Comparison of ENCODE assay signal across 12 cellular contexts in the genomic region with DNA sequence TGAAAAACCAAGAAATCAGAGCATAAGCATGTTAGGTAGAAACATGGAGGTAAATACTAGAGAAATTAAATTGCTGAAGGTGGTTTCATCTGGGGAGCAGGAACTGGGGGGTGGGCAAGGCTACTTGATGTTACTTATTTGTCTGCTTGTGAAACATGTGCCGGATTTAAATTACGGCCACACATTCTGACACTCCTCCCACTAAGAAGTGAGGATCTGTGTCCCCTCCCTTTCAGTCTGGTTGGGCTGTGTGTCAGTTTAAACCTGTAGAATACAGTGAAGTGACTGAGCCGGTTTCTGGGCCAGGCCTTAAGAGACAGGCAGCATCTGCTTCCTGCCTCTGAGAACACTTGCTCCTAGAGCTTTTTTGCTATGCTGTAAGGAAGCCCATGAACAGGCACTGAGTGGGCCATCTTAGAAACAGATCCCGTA. TPM values are rescaled to one million over a fixed set of nuclear protein-coding genes. Genes with fewer than 3 reads are reported as not detected.
DNase-seq lines count a peak whose midpoint lies in the region; ATAC-seq and TF ChIP-seq lines count a peak whose summit lies in the region.
"Had no signal": no experiment of that assay in that cellular context is flagged by ENCODE, and none has a peak within 500 bp of the region (broad histone marks: within the 10 kb centered on the region; RNA-seq: fewer than 3 reads in every experiment).

No MANE protein-coding gene starts in this region.

- H3K4me1 Mint-ChIP-seq in stimulated activated naive CD8-positive, alpha-beta T cell treated with anti-CD3 and anti-CD28 coated beads, Interleukin-15, Interleukin-2, amounts not matched to agents 100 ng/mL and 50 ng/mL, for 24 hours (ENCODE audit: low read depth) = peaks cover 63% of the 10 kb centered on the region

- H3K36me3 ChIP-seq in left lung (peaks cover 0 to 43% of the 10 kb centered on the region in 2 donors), sigmoid colon (peaks cover 18 to 42% (median 26%) of the 10 kb centered on the region in 4 donors)

- peaks cover 67% of the 10 kb centered on the region for H3K36me3 Mint-ChIP-seq in stimulated activated naive CD8-positive, alpha-beta T cell treated with anti-CD3 and anti-CD28 coated beads, Interleukin-15, Interleukin-2, amounts not matched to agents 100 ng/mL and 50 ng/mL, for 24 hours (ENCODE audit: low read depth)

- H3K9me3 ChIP-seq in left lung (no peaks in the 10 kb centered on the region), sigmoid colon (no peaks in the 10 kb centered on the region)
- H3K9me3 ChIP-seq: heart left ventricle, suprapubic skin had no signal

- H3K4me3 Mint-ChIP-seq in stimulated activated naive CD8-positive, alpha-beta T cell treated with anti-CD3 and anti-CD28 coated beads, Interleukin-15, Interleukin-2, amounts not matched to agents 100 ng/mL and 50 ng/mL, for 24 hours = no peak overlapping the region

- peak overlapping the region; percentile 87 for H3K27ac Mint-ChIP-seq in stimulated activated naive CD8-positive, alpha-beta T cell treated with anti-CD3 and anti-CD28 coated beads, Interleukin-15, Interleukin-2, amounts not matched to agents 100 ng/mL and 50 ng/mL, for 24 hours

- intact Hi-C loops in left lung (cut with DNase I) = no loop called here
- intact Hi-C loops in sigmoid colon (cut with DNase I) = no loop called here

- no peaks in the 10 kb centered on the region for H3K27me3 ChIP-seq in left lung
- H3K27me3 ChIP-seq in sigmoid colon = no peaks in the 10 kb centered on the region
- H3K27me3 ChIP-seq: heart left ventricle, suprapubic skin had no signal

- no peak for TF ChIP-seq CTCF in left lung (IDR thresholded peaks at IDR 0.05)
- no peak for TF ChIP-seq CTCF in sigmoid colon (IDR thresholded peaks at IDR 0.05)

- no peak for TF ChIP-seq EP300 in sigmoid colon (IDR thresholded peaks at IDR 0.05)

- H3K4me1 ChIP-seq in left lung = peaks cover 23 to 30% of the 10 kb centered on the region in 2 donors
- H3K4me1 ChIP-seq in sigmoid colon = peaks cover 0 to 28% (median 22%) of the 10 kb centered on the region in 4 donors

- no peak for DNase-seq in stimulated activated naive CD8-positive, alpha-beta T cell treated with anti-CD3 and anti-CD28 coated beads, Interleukin-15, Interleukin-2, amounts not matched to agents 100 U/mL and 50 U/mL, for 24 hours
- DNase-seq in RKO (ENCODE audit: low spot score) (peak; percentile 43), dermis blood vessel endothelial cell (peak; percentile 39), left lung (no peak), sigmoid colon (no peak)
- DNase-seq: activated CD8-positive, alpha-beta memory T cell treated with anti-CD3 and anti-CD28 coated beads, Interleukin-2, amount 50 U/mL, for 48 hours; heart left ventricle; NCI-H187 had no signal

- no peaks in the 10 kb centered on the region for H3K9me3 Mint-ChIP-seq in stimulated activated naive CD8-positive, alpha-beta T cell treated with anti-CD3 and anti-CD28 coated beads, Interleukin-15, Interleukin-2, amounts not matched to agents 100 ng/mL and 50 ng/mL, for 24 hours

- H3K27ac ChIP-seq in left lung (no peak overlapping the region), sigmoid colon (no peak overlapping the region)
- H3K27ac ChIP-seq: suprapubic skin had no signal

- no peak overlapping the region for H3K4me3 ChIP-seq in left lung
- no peak overlapping the region for H3K4me3 ChIP-seq in sigmoid colon
- H3K4me3 ChIP-seq: heart left ventricle, suprapubic skin had no signal

- H3K27me3 Mint-ChIP-seq in stimulated activated naive CD8-positive, alpha-beta T cell treated with anti-CD3 and anti-CD28 coated beads, Interleukin-15, Interleukin-2, amounts not matched to agents 100 ng/mL and 50 ng/mL, for 24 hours = no peaks in the 10 kb centered on the region

- no peak for TF ChIP-seq POLR2A in sigmoid colon (IDR thresholded peaks at IDR 0.05)

- no peak for ATAC-seq in stimulated activated naive CD8-positive, alpha-beta T cell treated with anti-CD3 and anti-CD28 coated beads, Interleukin-15, Interleukin-2, amounts not matched to agents 100 U/mL and 50 U/mL, for 24 hours
- ATAC-seq in GM19452 (IDR thresholded peaks at IDR 0.05; ENCODE audit: unreplicated experiment) (no peak), left lung (no peak), HG03354 (IDR thresholded peaks at IDR 0.05; ENCODE audit: poor library complexity, severe bottlenecking, unreplicated experiment) (no peak)
- ATAC-seq: heart left ventricle had no signal

- 60 to 80% methylated on average over 4 of the region's 4 CpGs for WGBS in sigmoid colon, 2 donors

RNA-seq across cellular contexts. Expression of gene IARS1, which starts 2.3 kb away (rescaled TPM):
- 124 and 197 TPM in 2 replicates for total RNA-seq in dermis blood vessel endothelial cell
- 100 to 1,000 TPM in 1 of 2 donors, 10 to 100 TPM in 1; 84.1 to 157 TPM for total RNA-seq in left lung
- total RNA-seq in sigmoid colon = 10 to 100 TPM; 61.4 to 62.4 (median 62.2) TPM
- 10 to 100 TPM in 2 of 3 donors, 1 to 10 TPM in 1; 9.0 to 45.2 (median 13.6) TPM for polyA plus RNA-seq in sigmoid colon

RNA-seq across cellular contexts. Expression of gene NOL8, which starts 29.3 kb away (rescaled TPM):
- total RNA-seq in dermis blood vessel endothelial cell = 28.2 and 29.1 TPM in 2 replicates
- 10 to 100 TPM; 23.7 to 35.1 TPM for total RNA-seq in left lung
- total RNA-seq in sigmoid colon = 10 to 100 TPM; 23.9 to 32.1 (median 28.2) TPM
- polyA plus RNA-seq in sigmoid colon = 10 to 100 TPM in 2 of 3 donors, 1 to 10 TPM in 1; 7.9 to 20.4 (median 13.2) TPM

RNA-seq across cellular contexts. Expression of gene CENPP, which starts 29.9 kb away (rescaled TPM):
- total RNA-seq in dermis blood vessel endothelial cell (2.9 and 3.3 TPM in 2 replicates), left lung (1 to 10 TPM; 5.0 to 8.4 TPM), sigmoid colon (10 to 100 TPM in 1 of 4 donors, 1 to 10 TPM in 3; 1.8 to 11.9 (median 5.2) TPM)
- 1 to 10 TPM in 1 of 3 donors, under 1 TPM in 2; 0.60 to 2.4 (median 0.69) TPM for polyA plus RNA-seq in sigmoid colon

Comparison
In these comparisons a context has a peak if more than half of its experiments do, and no peak if none do; other contexts are left out.
1. DNase-seq: peak in RKO (single experiment) and dermis blood vessel endothelial cell (single experiment); none in stimulated activated naive CD8-positive, alpha-beta T cell treated with anti-CD3 and anti-CD28 coated beads, Interleukin-15, Interleukin-2, amounts not matched to agents 100 U/mL and 50 U/mL, for 24 hours (single experiment), left lung (0 of 2) and sigmoid colon (single experiment).